Comparison of ENCODE assay signal across 15 cellular contexts in genomic region chr13:112765734-112766133, GRCh38.
DNase-seq lines count a peak whose midpoint lies in the region; ATAC-seq, FAIRE-seq and TF ChIP-seq lines count a peak whose summit lies in the region.
"Had no signal": no experiment of that assay in that cellular context is flagged by ENCODE, and none has a peak within 500 bp of the region (broad histone marks: within the 10 kb centered on the region; RNA-seq: fewer than 3 reads in every experiment).

No MANE protein-coding gene starts in this region.

- no peak for TF ChIP-seq RAD21 in K562 (CRISPR knock-in tag; conservative IDR thresholded peaks at IDR 0.05 in 1 of 2, IDR thresholded peaks at IDR 0.05 in 1 of 2)

- TF ChIP-seq EP300 in K562 (IDR thresholded peaks at IDR 0.05; ENCODE audit: low read length): no peak

- H3K4me1 Mint-ChIP-seq in CD14-positive monocyte (peaks cover 34% of the 10 kb centered on the region), nephron progenitor cell (peaks cover 65% of the 10 kb centered on the region)
- peaks cover 23 to 45% (median 35%) of the 10 kb centered on the region in 4 donors for H3K4me1 Mint-ChIP-seq in CD4-positive, alpha-beta memory T cell

- H3K9ac ChIP-seq in K562 (ENCODE audit: insufficient read depth in 1 of 2, low read depth in 2 of 2, low read length in 2 of 2): no peak overlapping the region
- H3K9ac ChIP-seq: KMS-11 had no signal

- DNase-seq in CD14-positive monocyte (ENCODE audit: low spot score) (peak; percentile 29), K562 (ENCODE audit: extremely low read depth in 1 of 4, low spot score in 3 of 4) (peak in 1 of 4 experiments; percentile 12), nephron progenitor cell (no peak), NCI-H1930 (lab: John Stamatoyannopoulos, UW) (no peak), caudate nucleus (lab: John Stamatoyannopoulos, UW) (no peak)
- no peak for DNase-seq in CD4-positive, alpha-beta memory T cell
- no peak for DNase-seq in effector memory CD4-positive, alpha-beta T cell
- DNase-seq: HFFc6, NCI-H1436, NCI-H2081, NCI-H510A, PC-9 had no signal

- peaks cover 24% of the 10 kb centered on the region for H3K4me1 ChIP-seq in CD4-positive, alpha-beta memory T cell (ENCODE audit: insufficient read depth, low read length)
- H3K4me1 ChIP-seq in K562 (replicated peaks in 1 of 2; ENCODE audit: control insufficient read depth in 2 of 2, insufficient read depth in 2 of 2, low read length in 2 of 2): peaks cover 12 to 30% of the 10 kb centered on the region in 2 experiments; a peak in 4 of 5 replicates
- peaks cover 12% of the 10 kb centered on the region for H3K4me1 ChIP-seq in effector memory CD4-positive, alpha-beta T cell (ENCODE audit: control insufficient read depth, insufficient read depth, low read length, poor library complexity, severe bottlenecking)

- H3K4me2 ChIP-seq in K562 (ENCODE audit: insufficient read depth, low read length): no peak overlapping the region
- H3K4me2 ChIP-seq: KMS-11, PC-9 had no signal

- intact Hi-C loops in CD14-positive monocyte (cut with micrococcal nuclease) (no loop called here), K562 (cut with micrococcal nuclease) (no loop called here)
- intact Hi-C loops in CD4-positive, alpha-beta memory T cell (cut with micrococcal nuclease): no loop called here

- H3K27ac ChIP-seq in CD4-positive, alpha-beta memory T cell (ENCODE audit: low read depth, low read length): no peak overlapping the region
- H3K27ac ChIP-seq in K562 (ENCODE audit: extremely low read depth, low read depth, low read length): no peak overlapping the region
- no peak overlapping the region for H3K27ac ChIP-seq in effector memory CD4-positive, alpha-beta T cell (ENCODE audit: insufficient read depth, low read length, poor library complexity, severe bottlenecking)
- H3K27ac ChIP-seq in caudate nucleus (ENCODE audit: low read depth, low read length): no peak overlapping the region
- H3K27ac ChIP-seq: KMS-11, PC-9 had no signal

- TF ChIP-seq CTCF in CD14-positive monocyte (IDR thresholded peaks at IDR 0.05): no peak
- no peak for TF ChIP-seq CTCF in K562 (IDR thresholded peaks at IDR 0.05 in 2 of 3, conservative IDR thresholded peaks at IDR 0.05 in 1 of 3; ENCODE audit: insufficient read depth in 2 of 3, low read depth in 1 of 3, low read length in 3 of 3)
- TF ChIP-seq CTCF in nephron progenitor cell (IDR thresholded peaks at IDR 0.05): no peak

- H3K27ac Mint-ChIP-seq in CD14-positive monocyte (no peak overlapping the region), nephron progenitor cell (peak overlapping the region; percentile 27)
- peak overlapping the region in 4 of 7 donors; percentile 12 to 40 (median 20) for H3K27ac Mint-ChIP-seq in CD4-positive, alpha-beta memory T cell
- H3K27ac Mint-ChIP-seq: HFFc6 had no signal

- no peak overlapping the region for H2AFZ ChIP-seq in K562 (ENCODE audit: low read depth, low read length)
- H2AFZ ChIP-seq: PC-9 had no signal

- peaks cover 13% of the 10 kb centered on the region for H4K20me1 ChIP-seq in K562 (replicated peaks; ENCODE audit: control insufficient read depth, insufficient read depth, low read length)

- BruUV-seq in K562 (replicated peaks; lab: Mats Ljungman, UMichigan): no TSS peak

- in situ Hi-C loops in K562 (cut with MboI): no loop called here

- H3K9me3 Mint-ChIP-seq in CD14-positive monocyte: no peaks in the 10 kb centered on the region
- peaks cover 0 to 3% (median 0%) of the 10 kb centered on the region in 8 donors for H3K9me3 Mint-ChIP-seq in CD4-positive, alpha-beta memory T cell
- H3K9me3 Mint-ChIP-seq in nephron progenitor cell: no peaks in the 10 kb centered on the region

- TF ChIP-seq POLR2A in K562 (conservative IDR thresholded peaks at IDR 0.05): no peak

- H3K4me3 Mint-ChIP-seq in CD14-positive monocyte (no peak overlapping the region), nephron progenitor cell (no peak overlapping the region)
- peak overlapping the region in 1 of 8 donors; percentile 7 for H3K4me3 Mint-ChIP-seq in CD4-positive, alpha-beta memory T cell
- H3K4me3 Mint-ChIP-seq: HFFc6 had no signal

- CTCF ChIA-PET in CD4-positive, alpha-beta memory T cell (lab: Charles Lee; ENCODE audit: partially characterized antibody): no interaction called here
- CTCF ChIA-PET in K562 (lab: Yijun Ruan, JAX; ENCODE audit: low intra/inter-chr PET ratio): no interaction called here

- no peak for FAIRE-seq in K562 (lab: Jason Lieb, UNC)
- FAIRE-seq: D721Med, GM18507 had no signal

- peaks cover 5% of the 10 kb centered on the region for H3K36me3 ChIP-seq in CD4-positive, alpha-beta memory T cell (ENCODE audit: insufficient read depth, low read length)
- H3K36me3 ChIP-seq in K562 (ENCODE audit: control insufficient read depth, insufficient read depth, low read length): no peaks in the 10 kb centered on the region
- peaks cover 3% of the 10 kb centered on the region for H3K36me3 ChIP-seq in effector memory CD4-positive, alpha-beta T cell (ENCODE audit: control insufficient read depth, insufficient read depth, low read length)

- no peaks in the 10 kb centered on the region for H3K27me3 ChIP-seq in CD4-positive, alpha-beta memory T cell (ENCODE audit: insufficient read depth, low read length)
- H3K27me3 ChIP-seq in K562 (ENCODE audit: control insufficient read depth in 2 of 2, insufficient read depth in 2 of 2, low read length in 2 of 2): no peaks in the 10 kb centered on the region
- no peaks in the 10 kb centered on the region for H3K27me3 ChIP-seq in effector memory CD4-positive, alpha-beta T cell (replicated peaks; ENCODE audit: control insufficient read depth, insufficient read depth, low read length, poor library complexity, severe bottlenecking)

- H3K79me2 ChIP-seq in K562 (ENCODE audit: control insufficient read depth, insufficient read depth, low read length): no peaks in the 10 kb centered on the region; the same call in 2 of the 3 replicates

- H3K9me3 ChIP-seq in CD4-positive, alpha-beta memory T cell (ENCODE audit: control insufficient read depth in 1 of 2, low read length in 2 of 2): no peaks in the 10 kb centered on the region
- H3K9me3 ChIP-seq in K562 (replicated peaks; ENCODE audit: control insufficient read depth, insufficient read depth, low read depth, low read length): no peaks in the 10 kb centered on the region
- no peaks in the 10 kb centered on the region for H3K9me3 ChIP-seq in effector memory CD4-positive, alpha-beta T cell (ENCODE audit: control insufficient read depth, low read length)

- no peak for ATAC-seq in K562

- WGBS in K562 (ENCODE audit: insufficient coverage, low coverage, missing lambda C conversion rate): 82% methylated on average over 18 of the region's 24 CpGs

- POLR2A ChIA-PET in CD4-positive, alpha-beta memory T cell (lab: Charles Lee; ENCODE audit: partially characterized antibody): no interaction called here
- POLR2A ChIA-PET in K562 (lab: Yijun Ruan, JAX): no interaction called here

- H3K27me3 Mint-ChIP-seq in CD14-positive monocyte (ENCODE audit: low read depth in 3 of 3): peaks cover 0 to 2% (median 1%) of the 10 kb centered on the region in 3 donors
- H3K27me3 Mint-ChIP-seq in CD4-positive, alpha-beta memory T cell: no peaks in the 10 kb centered on the region
- H3K27me3 Mint-ChIP-seq in nephron progenitor cell (ENCODE audit: low read depth, poor library complexity): no peaks in the 10 kb centered on the region

- no peak overlapping the region for H3K4me3 ChIP-seq in CD4-positive, alpha-beta memory T cell (ENCODE audit: low read length in 2 of 2)
- H3K4me3 ChIP-seq in K562: no peak overlapping the region
- H3K4me3 ChIP-seq in effector memory CD4-positive, alpha-beta T cell (ENCODE audit: insufficient read depth, low read depth, low read length, poor library complexity, severe bottlenecking): no peak overlapping the region
- H3K4me3 ChIP-seq: PC-9 had no signal

- H3K36me3 Mint-ChIP-seq in CD14-positive monocyte (peaks cover 36 to 60% of the 10 kb centered on the region in 2 donors), nephron progenitor cell (ENCODE audit: low read depth) (peaks cover 5% of the 10 kb centered on the region)
- peaks cover 3 to 8% of the 10 kb centered on the region in 2 donors for H3K36me3 Mint-ChIP-seq in CD4-positive, alpha-beta memory T cell

- H3K9me1 ChIP-seq in K562 (ENCODE audit: control insufficient read depth, insufficient read depth, low read length): peaks cover 2% of the 10 kb centered on the region

TF ChIP-seq in K562, 482 proteins besides CTCF, POLR2A, EP300 and RAD21:
- TF ChIP-seq ZNF282 (CRISPR knock-in tag; IDR thresholded peaks at IDR 0.05): no peak
- peak; percentile 96 for TF ChIP-seq ZBTB33 (CRISPR knock-in tag; IDR thresholded peaks at IDR 0.05)

Comparison
In these comparisons a context has a peak if more than half of its experiments do, and no peak if none do; other contexts are left out.
1. H3K27ac Mint-ChIP-seq: peak in CD4-positive, alpha-beta memory T cell (4 of 7) and nephron progenitor cell (single experiment); none in CD14-positive monocyte (0 of 7).